In genomic region chr12:56119361-56119796, GRCh38 we compare ENCODE assay signal across 1 cellular context.
A peak's percentile ranks its signal among the peaks of the same experiment; 100 is the strongest.
TF ChIP-seq lines count a peak whose summit lies in the region.

No MANE protein-coding gene starts in this region.

TF ChIP-seq in HEK293, 187 proteins besides CTCF, POLR2A, EP300 and RAD21 (continued from another document and continues in another):
- TF ChIP-seq ZBTB44 (tag by site-specific recombination; IDR thresholded peaks at IDR 0.05) (no peak), HIC1 (tag by site-specific recombination; IDR thresholded peaks at IDR 0.05) (no peak), ZBTB21 (tag by site-specific recombination; IDR thresholded peaks at IDR 0.05) (no peak), KLF10 (tag by site-specific recombination; IDR thresholded peaks at IDR 0.05) (0 out of 2 replicates have a peak, but pooled peaks have one; percentile 13), ZNF521 (tag by site-specific recombination; IDR thresholded peaks at IDR 0.05) (no peak), ZNF175 (tag by site-specific recombination; IDR thresholded peaks at IDR 0.05) (no peak), ZNF214 (tag by site-specific recombination; IDR thresholded peaks at IDR 0.05; ENCODE audit: borderline replicate concordance) (no peak), ZBTB48 (tag by site-specific recombination; IDR thresholded peaks at IDR 0.05) (peak; percentile 36; the same call in 1 of the 2 replicates), ZNF776 (tag by site-specific recombination; IDR thresholded peaks at IDR 0.05; ENCODE audit: borderline replicate concordance) (no peak), TCF7L2 (IDR thresholded peaks at IDR 0.05; ENCODE audit: borderline replicate concordance, low read depth, low read length) (no peak), ZNF155 (tag by site-specific recombination; IDR thresholded peaks at IDR 0.05) (no peak), ZNF26 (tag by site-specific recombination; IDR thresholded peaks at IDR 0.05) (no peak), ZNF341 (tag by site-specific recombination; IDR thresholded peaks at IDR 0.05; ENCODE audit: low read depth) (no peak), KLF9 (tag by site-specific recombination; IDR thresholded peaks at IDR 0.05; ENCODE audit: low read depth) (peak; percentile 25; the same call in 1 of the 2 replicates), ZBTB8A (tag by site-specific recombination; IDR thresholded peaks at IDR 0.05) (no peak), ZNF701 (tag by site-specific recombination; IDR thresholded peaks at IDR 0.05) (no peak), KLF8 (tag by site-specific recombination; IDR thresholded peaks at IDR 0.05) (peak; percentile 40; the same call in 1 of the 2 replicates), PRDM10 (tag by site-specific recombination; IDR thresholded peaks at IDR 0.05) (peak; percentile 86), PRDM4 (tag by site-specific recombination; IDR thresholded peaks at IDR 0.05) (0 out of 2 replicates have a peak, but pooled peaks have one; percentile 38), IKZF3 (tag by site-specific recombination; IDR thresholded peaks at IDR 0.05) (peak; percentile 95), OSR2 (tag by site-specific recombination; IDR thresholded peaks at IDR 0.05) (no peak), YY2 (tag by site-specific recombination; IDR thresholded peaks at IDR 0.05) (no peak), ZNF580 (tag by site-specific recombination; IDR thresholded peaks at IDR 0.05) (no peak), ZNF529 (tag by site-specific recombination; IDR thresholded peaks at IDR 0.05; ENCODE audit: insufficient replicate concordance) (no peak), REST (tag by site-specific recombination; IDR thresholded peaks at IDR 0.05) (0 out of 2 replicates have a peak, but pooled peaks have one; percentile 19), ZNF707 (tag by site-specific recombination; IDR thresholded peaks at IDR 0.05) (no peak), ZNF362 (tag by site-specific recombination; IDR thresholded peaks at IDR 0.05) (no peak), ZNF785 (tag by site-specific recombination; IDR thresholded peaks at IDR 0.05) (no peak), ZNF645 (tag by site-specific recombination; IDR thresholded peaks at IDR 0.05) (no peak), ZNF596 (tag by site-specific recombination; IDR thresholded peaks at IDR 0.05) (no peak), ZNF48 (tag by site-specific recombination; IDR thresholded peaks at IDR 0.05) (no peak), ZFP69B (tag by site-specific recombination; IDR thresholded peaks at IDR 0.05) (no peak), ZNF114 (tag by site-specific recombination; IDR thresholded peaks at IDR 0.05) (no peak), ZBTB7A (tag by site-specific recombination; IDR thresholded peaks at IDR 0.05; ENCODE audit: low read depth) (no peak), WT1 (tag by site-specific recombination; IDR thresholded peaks at IDR 0.05) (peak; percentile 47; the same call in 1 of the 2 replicates)
